Comparison of ENCODE assay signal across 31 cellular contexts in genomic region chr14:20116748-20117147, GRCh38. TPM values are rescaled to one million over a fixed set of nuclear protein-coding genes. Genes with fewer than 3 reads are reported as not detected.
"Had no signal": no experiment of that assay in that cellular context is flagged by ENCODE, and none has a peak within 500 bp of the region (broad histone marks: within the 10 kb centered on the region; RNA-seq: fewer than 3 reads in every experiment).

No MANE protein-coding gene starts in this region.

- H3K4me1 Mint-ChIP-seq: mesothelial cell of epicardium; naive B cell; natural killer cell; stimulated activated effector memory CD8-positive, alpha-beta T cell treated with anti-CD3 and anti-CD28 coated beads, Interleukin-12 subunit alpha, Interleukin-12 subunit beta, amount 100 ng/mL, for 72 hours; stimulated activated naive CD8-positive, alpha-beta T cell treated with anti-CD3 and anti-CD28 coated beads, Interleukin-15, amount 100 ng/mL, for 72 hours had no signal

- H3K27ac ChIP-seq: left ventricle myocardium inferior, pancreas, prostate gland, sigmoid colon, spleen, tibial nerve, uterus had no signal

- H3K36me3 Mint-ChIP-seq: stimulated activated effector memory CD8-positive, alpha-beta T cell treated with anti-CD3 and anti-CD28 coated beads, Interleukin-12 subunit alpha, Interleukin-12 subunit beta, amount 100 ng/mL, for 72 hours; type B pancreatic cell had no signal

- H3K9me3 ChIP-seq: pancreas, prostate gland had no signal

- ATAC-seq: natural killer cell; pancreas; right cardiac atrium; stimulated activated effector memory CD8-positive, alpha-beta T cell treated with anti-CD3 and anti-CD28 coated beads, Interleukin-12 subunit alpha, Interleukin-12 subunit beta, amount 100 ng/mL, for 72 hours; stimulated activated naive CD8-positive, alpha-beta T cell treated with anti-CD3 and anti-CD28 coated beads, Interleukin-15, amount 100 ng/mL, for 72 hours had no signal

- H3K27me3 Mint-ChIP-seq: type B pancreatic cell had no signal

- H3K4me1 ChIP-seq: left ventricle myocardium inferior, pancreas, prostate gland, sigmoid colon, spleen, tibial nerve, uterus had no signal

- H3K27ac Mint-ChIP-seq: mesothelial cell of epicardium; naive B cell; natural killer cell; stimulated activated effector memory CD8-positive, alpha-beta T cell treated with anti-CD3 and anti-CD28 coated beads, Interleukin-12 subunit alpha, Interleukin-12 subunit beta, amount 100 ng/mL, for 72 hours; stimulated activated naive CD8-positive, alpha-beta T cell treated with anti-CD3 and anti-CD28 coated beads, Interleukin-15, amount 100 ng/mL, for 72 hours; type B pancreatic cell had no signal

- H3K4me3 Mint-ChIP-seq: mesothelial cell of epicardium; naive B cell; natural killer cell; stimulated activated effector memory CD8-positive, alpha-beta T cell treated with anti-CD3 and anti-CD28 coated beads, Interleukin-12 subunit alpha, Interleukin-12 subunit beta, amount 100 ng/mL, for 72 hours; stimulated activated naive CD8-positive, alpha-beta T cell treated with anti-CD3 and anti-CD28 coated beads, Interleukin-15, amount 100 ng/mL, for 72 hours; type B pancreatic cell had no signal

- DNase-seq: islet precursor cell; left ventricle myocardium inferior; mesendoderm; naive B cell; natural killer cell; pancreas; posterior cingulate gyrus; retina; right cardiac atrium; sigmoid colon; small intestine; spleen; stimulated activated CD4-positive, alpha-beta T cell treated with anti-CD3 and anti-CD28 coated beads, Interleukin-4, amount 100 ng/mL, for 24 hours; stimulated activated naive CD4-positive, alpha-beta T cell treated with Interleukin-2 at 50 U/mL for 16 hours; stimulated activated naive CD8-positive, alpha-beta T cell treated with anti-CD3 and anti-CD28 coated beads, Interleukin-15, amount 100 ng/mL, for 72 hours; substantia nigra; uterus had no signal

- H3K4me3 ChIP-seq: left ventricle myocardium inferior, lung, pancreas, prostate gland, sigmoid colon, spleen, tibial nerve, uterus had no signal

- FAIRE-seq: pancreas, small intestine had no signal

RNA-seq across cellular contexts. Expression of gene OR4K17, which starts 6.2 kb away (rescaled TPM):
- total RNA-seq: kidney epithelial cell, left ventricle myocardium inferior, lower leg skin, lung, mesothelial cell of epicardium, mononuclear cell, natural killer cell, osteoblast, pancreas, prostate gland, right cardiac atrium, sigmoid colon, spleen, temporal lobe, tibial nerve, ureter, uterus had no signal
- polyA plus RNA-seq: lung, neural cell, pancreas, right cardiac atrium, sigmoid colon, small intestine, spleen had no signal

RNA-seq across cellular contexts. Expression of gene OR4N5, which starts 21.9 kb away (rescaled TPM):
- total RNA-seq: kidney epithelial cell, left ventricle myocardium inferior, lower leg skin, lung, mesothelial cell of epicardium, mononuclear cell, natural killer cell, osteoblast, pancreas, prostate gland, right cardiac atrium, sigmoid colon, spleen, temporal lobe, tibial nerve, ureter, uterus had no signal
- polyA plus RNA-seq: lung, neural cell, pancreas, right cardiac atrium, sigmoid colon, small intestine, spleen had no signal

RNA-seq across cellular contexts. Expression of gene OR4L1, which starts 56.9 kb away (rescaled TPM):
- total RNA-seq: kidney epithelial cell, left ventricle myocardium inferior, lower leg skin, lung, mesothelial cell of epicardium, mononuclear cell, natural killer cell, osteoblast, pancreas, prostate gland, right cardiac atrium, sigmoid colon, spleen, temporal lobe, tibial nerve, ureter, uterus had no signal
- polyA plus RNA-seq: lung, neural cell, pancreas, right cardiac atrium, sigmoid colon, small intestine, spleen, thymus had no signal
